Comparison of ENCODE assay signal across 19 cellular contexts in the genomic region with DNA sequence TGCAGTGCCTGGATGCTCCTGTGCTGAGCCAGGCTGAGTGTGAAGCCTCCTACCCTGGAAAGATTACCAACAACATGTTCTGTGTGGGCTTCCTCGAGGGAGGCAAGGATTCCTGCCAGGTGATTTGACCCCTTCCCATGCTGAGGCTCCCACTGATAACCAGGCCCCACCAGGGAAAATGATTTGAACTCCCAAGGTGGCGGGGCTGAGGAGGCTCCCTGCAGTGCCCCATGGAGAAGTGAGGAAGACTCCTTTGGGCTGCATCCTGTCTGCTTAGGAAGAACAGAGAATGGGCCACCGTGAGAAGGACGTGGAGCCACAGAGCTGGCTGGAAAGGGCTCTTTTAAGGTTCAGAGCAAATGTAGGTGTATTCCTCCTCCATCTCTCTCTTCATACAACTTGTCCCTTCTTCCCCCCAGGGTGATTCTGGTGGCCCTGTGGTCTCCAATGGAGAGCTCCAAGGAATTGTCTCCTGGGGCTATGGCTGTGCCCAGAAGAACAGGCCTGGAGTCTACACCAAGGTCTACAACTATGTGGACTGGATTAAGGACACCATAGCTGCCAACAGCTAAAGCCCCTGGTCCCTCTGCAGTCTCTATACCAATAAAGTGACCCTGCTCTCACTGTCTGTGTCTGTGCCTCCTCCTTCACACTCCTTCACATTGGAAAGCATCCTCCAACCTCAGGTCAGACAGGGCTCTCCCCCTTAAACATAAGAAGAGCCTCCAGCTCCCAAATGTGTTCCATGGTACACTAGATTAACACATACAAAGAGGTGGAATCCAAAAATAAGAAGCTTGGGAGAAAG. TPM values are rescaled to one million over a fixed set of nuclear protein-coding genes. Genes with fewer than 3 reads are reported as not detected.
DNase-seq lines count a peak whose midpoint lies in the region; ATAC-seq and TF ChIP-seq lines count a peak whose summit lies in the region.
"Had no signal": no experiment of that assay in that cellular context is flagged by ENCODE, and none has a peak within 500 bp of the region (broad histone marks: within the 10 kb centered on the region; RNA-seq: fewer than 3 reads in every experiment).

No MANE protein-coding gene starts in this region.

- no peaks in the 10 kb centered on the region for H3K36me3 Mint-ChIP-seq in progenitor cell of endocrine pancreas (ENCODE audit: insufficient read depth)
- H3K36me3 Mint-ChIP-seq: CD4-positive, CD25-positive, alpha-beta regulatory T cell; CD8-positive, alpha-beta T cell had no signal

- peaks cover 7% of the 10 kb centered on the region for H3K9me3 Mint-ChIP-seq in progenitor cell of endocrine pancreas (ENCODE audit: low read depth)
- H3K9me3 Mint-ChIP-seq: CD4-positive, CD25-positive, alpha-beta regulatory T cell; CD8-positive, alpha-beta T cell; HFFc6 had no signal

- H3K27me3 Mint-ChIP-seq in progenitor cell of endocrine pancreas: peaks cover 35% of the 10 kb centered on the region
- H3K27me3 Mint-ChIP-seq: CD4-positive, CD25-positive, alpha-beta regulatory T cell had no signal

- peak overlapping the region; percentile 54 for H3K27ac ChIP-seq in SJSA1
- H3K27ac ChIP-seq: BLaER1, C4-2B had no signal

- DNase-seq in SJSA1 (ENCODE audit: low read depth in 1 of 2, low spot score in 2 of 2) (no peak), progenitor cell of endocrine pancreas (ENCODE audit: low spot score, unreplicated experiment) (no peak), NCI-H187 treated with DMSO at 0.1 percent for 48 hours (lab: John Stamatoyannopoulos, UW) (no peak)
- no peak for DNase-seq in stimulated activated naive CD4-positive, alpha-beta T cell treated with Interleukin-2 at 50 U/mL for 16 hours (lab: John Stamatoyannopoulos, UW)
- no peak for DNase-seq in stimulated activated CD4-positive, alpha-beta T cell treated with anti-CD3 and anti-CD28 coated beads, Interleukin-2, amount 100 ng/mL, for 24 hours
- DNase-seq: Caco-2; CD4-positive, CD25-positive, alpha-beta regulatory T cell; CD8-positive, alpha-beta T cell; DMS153; DND-41; GOT3; HFFc6 had no signal

- H3K9me3 ChIP-seq in SJSA1 (replicated peaks): no peaks in the 10 kb centered on the region
- H3K9me3 ChIP-seq: BLaER1, Caco-2, HAP-1 had no signal

- no peak for TF ChIP-seq CTCF in progenitor cell of endocrine pancreas (IDR thresholded peaks at IDR 0.05; ENCODE audit: unreplicated experiment)

- no peaks in the 10 kb centered on the region for H3K27me3 ChIP-seq in SJSA1 (replicated peaks)
- H3K27me3 ChIP-seq: BLaER1 had no signal

- peaks cover 30% of the 10 kb centered on the region for H3K4me1 ChIP-seq in SJSA1 (replicated peaks)
- H3K4me1 ChIP-seq: Caco-2, HAP-1 had no signal

- H3K36me3 ChIP-seq in SJSA1: no peaks in the 10 kb centered on the region
- H3K36me3 ChIP-seq: BLaER1, HAP-1 had no signal

- no peak overlapping the region for H3K4me3 Mint-ChIP-seq in progenitor cell of endocrine pancreas (ENCODE audit: low read depth)
- H3K4me3 Mint-ChIP-seq: CD4-positive, CD25-positive, alpha-beta regulatory T cell; CD8-positive, alpha-beta T cell; HFFc6 had no signal

- ATAC-seq in esophagus mucosa: peak; percentile 25
- ATAC-seq: CD8-positive, alpha-beta T cell; GM12878 had no signal

- peaks cover 9% of the 10 kb centered on the region for H3K4me1 Mint-ChIP-seq in progenitor cell of endocrine pancreas (ENCODE audit: low read depth)

- no peak overlapping the region for H3K4me3 ChIP-seq in SJSA1
- H3K4me3 ChIP-seq: BLaER1, GM12878, HAP-1 had no signal

- peak overlapping the region; percentile 10 for H3K27ac Mint-ChIP-seq in progenitor cell of endocrine pancreas
- H3K27ac Mint-ChIP-seq: CD4-positive, CD25-positive, alpha-beta regulatory T cell; CD8-positive, alpha-beta T cell; HFFc6 had no signal

RNA-seq across cellular contexts. Expression of gene PRSS2, which starts 3.4 kb away (rescaled TPM):
- total RNA-seq in SJSA1 (2014; rRNA removed; shearing (Covaris generic)): not detected in 2 replicates
- total RNA-seq in esophagus mucosa: not detected
- total RNA-seq in progenitor cell of endocrine pancreas: 3.9 and 5.3 TPM in 2 replicates
- total RNA-seq: A172; A673; CD8-positive, alpha-beta T cell; HFFc6 had no signal

RNA-seq across cellular contexts. Expression of gene PRSS1, which starts 24.9 kb away (rescaled TPM):
- total RNA-seq in SJSA1 (2014; rRNA removed; shearing (Covaris generic)): not detected in 2 replicates
- total RNA-seq in esophagus mucosa (not detected), progenitor cell of endocrine pancreas (26.9 and 32.1 TPM in 2 replicates)
- total RNA-seq: A172; A673; CD4-positive, CD25-positive, alpha-beta regulatory T cell; CD8-positive, alpha-beta T cell; HFFc6 had no signal

Comparison
In these comparisons a context has a peak if more than half of its experiments do, and no peak if none do; other contexts are left out.
1. RNA of gene PRSS1, which starts 24.9 kb away (total RNA-seq): 26.9 to 32.1 TPM in progenitor cell of endocrine pancreas; not detected in SJSA1 and not detected in esophagus mucosa (single experiment); every median in the first group is over 10 times any median in the second.